ENCODE assay signal across 7 cellular contexts in the genomic region with DNA sequence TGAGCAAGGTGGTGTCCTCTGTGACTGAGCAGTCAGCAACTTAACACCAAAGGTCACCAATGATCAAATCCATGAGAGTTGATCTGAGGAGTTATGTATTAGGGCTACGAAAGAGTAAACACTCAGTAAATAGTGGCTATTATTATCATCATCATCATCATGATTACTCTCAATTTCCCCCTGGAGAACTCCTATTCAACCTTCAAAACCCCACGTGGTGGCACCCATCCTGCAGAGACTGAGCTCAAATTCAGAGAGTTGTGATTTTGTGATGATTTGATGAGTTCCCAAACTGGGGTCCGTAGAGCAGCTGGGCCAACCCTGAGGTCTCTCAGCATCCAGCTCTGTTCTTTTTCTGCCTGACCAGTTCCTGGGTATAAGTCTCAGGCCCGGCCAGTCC. TPM values are rescaled to one million over a fixed set of nuclear protein-coding genes. Genes with fewer than 3 reads are reported as not detected.
"Had no signal": no experiment of that assay in that cellular context is flagged by ENCODE, and none has a peak within 500 bp of the region (broad histone marks: within the 10 kb centered on the region; RNA-seq: fewer than 3 reads in every experiment).

No MANE protein-coding gene starts in this region.

RNA-seq across cellular contexts. Expression of a gene that starts 0.9 kb away (rescaled TPM):
- total RNA-seq: HepG2, IMR-90, Peyer's patch, RPMI7951, SK-MEL-5 had no signal
- polyA plus RNA-seq: HepG2 had no signal

RNA-seq across cellular contexts. Expression of a gene that starts 6.2 kb away (rescaled TPM):
- total RNA-seq: HepG2, IMR-90, Peyer's patch, RPMI7951, SK-MEL-5 had no signal
- polyA plus RNA-seq: HepG2, IMR-90 had no signal

RNA-seq across cellular contexts. Expression of a gene that starts 7.7 kb away (rescaled TPM):
- total RNA-seq: HepG2, IMR-90, Peyer's patch, SK-MEL-5 had no signal

RNA-seq across cellular contexts. Expression of a gene that starts 13.1 kb away (rescaled TPM):
- total RNA-seq: HepG2, HT1080, IMR-90, Peyer's patch, RPMI7951, SK-MEL-5 had no signal
- polyA plus RNA-seq: HepG2, IMR-90, SK-N-SH had no signal

RNA-seq across cellular contexts. Expression of a gene that starts 14.8 kb away (rescaled TPM):
- total RNA-seq: HepG2, HT1080, Peyer's patch, RPMI7951, SK-MEL-5 had no signal
- polyA plus RNA-seq: HepG2 had no signal
